Comparison of ENCODE assay signal across 32 cellular contexts in genomic region chr11:39807904-39808303, GRCh38.
"Had no signal": no experiment of that assay in that cellular context is flagged by ENCODE, and none has a peak within 500 bp of the region (broad histone marks: within the 10 kb centered on the region; RNA-seq: fewer than 3 reads in every experiment).

No MANE protein-coding gene starts in this region.

- H3K4me1 ChIP-seq: adrenal gland, ascending aorta, body of pancreas, breast epithelium had no signal

- H3K27ac ChIP-seq: adrenal gland, ascending aorta, body of pancreas, brain microvascular endothelial cell, breast epithelium, cardiac muscle cell had no signal

- H3K4me3 ChIP-seq: adrenal gland, ascending aorta, body of pancreas, breast epithelium, cardiac muscle cell had no signal

- H3K9me3 ChIP-seq: adrenal gland, ascending aorta, body of pancreas had no signal

- DNase-seq: activated effector memory CD4-positive, alpha-beta T cell treated with anti-CD3 and anti-CD28 coated beads, Interleukin-2, amount 50 U/mL, for 16 hours; activated effector memory CD4-positive, alpha-beta T cell treated with Interleukin-2 at 50 U/mL for 16 hours; activated gamma-delta T cell; activated gamma-delta T cell treated with Interleukin-2 at 50 U/mL for 16 hours; activated naive CD4-positive, alpha-beta T cell treated with anti-CD3 and anti-CD28 coated beads for 36 hours; activated naive CD4-positive, alpha-beta T cell treated with anti-CD3 and anti-CD28 coated beads, Interleukin-2, amount 10 ng/mL, durations not matched to agents 7 days and 5 days; activated naive CD4-positive, alpha-beta T cell treated with anti-CD3 and anti-CD28 coated beads, Interleukin-2, amount 50 U/mL, for 16 hours; activated naive CD4-positive, alpha-beta T cell treated with Interleukin-2 at 50 U/mL for 16 hours; activated naive CD8-positive, alpha-beta T cell treated with anti-CD3 and anti-CD28 coated beads for 36 hours; activated naive CD8-positive, alpha-beta T cell treated with anti-CD3 and anti-CD28 coated beads, Interleukin-2, amount 10 ng/mL, durations not matched to agents 7 days and 5 days; activated naive CD8-positive, alpha-beta T cell treated with anti-CD3 and anti-CD28 coated beads, Interleukin-2, amount 50 U/mL, for 24 hours; activated T-cell treated with anti-CD3 and anti-CD28 coated beads for 4 hours; activated T-cell treated with anti-CD3 and anti-CD28 coated beads, Interleukin-2, amount 50 U/mL, for 1 hour; activated T-cell treated with anti-CD3 and anti-CD28 coated beads, Interleukin-2, amount 50 U/mL, for 24 hours; activated T-cell treated with anti-CD3 and anti-CD28 coated beads, Interleukin-2, amount 50 U/mL, for 4 hours; activated T-cell treated with anti-CD3 and anti-CD28 coated beads, Interleukin-2, amount 50 U/mL, for 48 hours; activated T-cell treated with anti-CD3 and anti-CD28 coated beads, Interleukin-2, amount 50 U/mL, for 72 hours; adrenal gland; amniotic stem cell; amygdala; anterior cingulate cortex; aorta; body of pancreas; brain microvascular endothelial cell; caudate nucleus; central memory CD4-positive, alpha-beta T cell; cerebellar nuclear complex had no signal

- H3K27me3 ChIP-seq: adrenal gland, ascending aorta, body of pancreas, brain microvascular endothelial cell, breast epithelium, cardiac muscle cell had no signal

- H3K36me3 ChIP-seq: adrenal gland, ascending aorta, brain microvascular endothelial cell, breast epithelium, cardiac muscle cell had no signal

- ATAC-seq: activated naive CD4-positive, alpha-beta T cell treated with anti-CD3 and anti-CD28 coated beads, Interleukin-2, amount 50 U/mL, for 72 hours; activated naive CD8-positive, alpha-beta T cell treated with anti-CD3 and anti-CD28 coated beads, Interleukin-2, amount 50 U/mL, for 24 hours; activated T-cell treated with anti-CD3 and anti-CD28 coated beads, Interleukin-2, amount 50 U/mL, for 4 hours; activated T-cell treated with anti-CD3 and anti-CD28 coated beads, Interleukin-2, amount 50 U/mL, for 72 hours; activated T-helper 17 cell treated with anti-CD3 and anti-CD28 coated beads, Interleukin-2, amount 50 U/mL, for 72 hours; body of pancreas had no signal
